In the genomic region with DNA sequence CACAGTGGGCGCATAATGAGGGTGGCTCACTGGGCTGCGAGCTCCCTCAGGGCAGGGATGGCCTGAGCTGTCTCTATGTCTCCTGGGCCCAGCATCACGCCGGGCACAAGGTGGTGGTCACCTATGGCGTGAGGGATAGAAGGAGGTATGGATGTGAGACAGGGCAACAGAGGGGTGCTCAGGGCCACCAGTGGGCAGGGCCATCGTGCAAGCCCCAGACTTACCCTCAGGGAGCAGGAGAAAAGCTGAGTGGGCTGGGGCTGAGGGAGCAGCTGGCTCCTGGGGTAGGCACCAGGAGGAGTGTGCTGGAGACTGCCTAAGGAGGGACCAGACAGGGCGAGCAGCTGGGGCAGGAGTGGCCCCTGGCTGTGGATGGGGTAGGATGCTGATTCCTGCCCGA, we compare ENCODE assay signal across 26 cellular contexts. TPM values are rescaled to one million over a fixed set of nuclear protein-coding genes. Genes with fewer than 3 reads are reported as not detected.
DNase-seq lines count a peak whose midpoint lies in the region; ATAC-seq, FAIRE-seq and TF ChIP-seq lines count a peak whose summit lies in the region.
"Had no signal": no experiment of that assay in that cellular context is flagged by ENCODE, and none has a peak within 500 bp of the region (broad histone marks: within the 10 kb centered on the region; RNA-seq: fewer than 3 reads in every experiment).

No MANE protein-coding gene starts in this region.

- no peak for DNase-seq in HTR-8/SVneo (ENCODE audit: insufficient read length, low spot score)
- DNase-seq in mesendoderm = no peak
- DNase-seq in spleen = peak; percentile 70
- DNase-seq in DMS153 treated with DMSO at 0.1 percent for 48 hours (lab: John Stamatoyannopoulos, UW; ENCODE audit: unreplicated experiment) = no peak
- DNase-seq in NCI-H1105 treated with DMSO at 0.1 percent for 48 hours (lab: John Stamatoyannopoulos, UW) = no peak
- no peak for DNase-seq in stimulated activated CD4-positive, alpha-beta T cell treated with anti-CD3 and anti-CD28 coated beads, Interleukin-12 subunit alpha, Interleukin-12 subunit beta, amount 100 ng/mL, for 4 hours
- DNase-seq: CD4-positive, alpha-beta T cell; GDM1; GOT3; HFFc6; NCI-H1092; NCI-H1436; NCI-H187; NCI-H2171 treated with DMSO at 0.1 percent for 48 hours; NCI-H526; PC-9; RPMI8226; SHP77 had no signal

- H3K4me3 Mint-ChIP-seq in activated T-helper 17 cell treated with anti-CD3 and anti-CD28 coated beads, Interleukin-2, amount 50 U/mL, for 72 hours = no peak overlapping the region
- H3K4me3 Mint-ChIP-seq: CD4-positive, alpha-beta T cell; HFFc6 had no signal

- H3K4me2 ChIP-seq in mesendoderm (ENCODE audit: low read length) = no peak overlapping the region
- H3K4me2 ChIP-seq: KMS-11, PC-9 had no signal

- FAIRE-seq in HTR-8/SVneo (lab: Jason Lieb, UNC) = peak; percentile 38
- FAIRE-seq: A204.1, D721Med, GM12878 had no signal

- no peaks in the 10 kb centered on the region for H3K79me1 ChIP-seq in mesendoderm (ENCODE audit: low read length)

- WGBS in mesendoderm (ENCODE audit: extremely low coverage, insufficient coverage, low lambda C conversion rate) = no CpG with 5 or more reads among the region's 8 CpGs
- whole genome bisulfite sequencing in spleen, 5 donors = 88 to 92% (median 90%) methylated on average over 8 of the region's 8 CpGs

- H3K27me3 Mint-ChIP-seq in activated T-helper 17 cell treated with anti-CD3 and anti-CD28 coated beads, Interleukin-2, amount 50 U/mL, for 72 hours = no peaks in the 10 kb centered on the region
- H3K27me3 Mint-ChIP-seq: CD4-positive, alpha-beta T cell; IgD-negative memory B cell had no signal

- no peak overlapping the region for H3K4ac ChIP-seq in mesendoderm (ENCODE audit: low read depth, low read length)

- no peak for TF ChIP-seq CTCF in spleen (IDR thresholded peaks at IDR 0.05 in 8 of 11, conservative IDR thresholded peaks at IDR 0.05 in 3 of 11)

- H3K36me3 Mint-ChIP-seq in activated T-helper 17 cell treated with anti-CD3 and anti-CD28 coated beads, Interleukin-2, amount 50 U/mL, for 72 hours (ENCODE audit: low read depth) = no peaks in the 10 kb centered on the region

- H3K23ac ChIP-seq in mesendoderm (ENCODE audit: low read length) = no peak overlapping the region

- H4K8ac ChIP-seq in mesendoderm (ENCODE audit: low read depth, low read length) = no peak overlapping the region

- no peak for TF ChIP-seq POLR2A in spleen (IDR thresholded peaks at IDR 0.05)

- H3K4me3 ChIP-seq in mesendoderm (ENCODE audit: low read length) (no peak overlapping the region), spleen (no peak overlapping the region)
- H3K4me3 ChIP-seq: BLaER1 treated with 17β-estradiol and CSF1 and Interleukin-3, amounts not matched to agents 10 nM and 100 nM; GM12878; HAP-1; PC-9 had no signal

- no peak overlapping the region for H3K9ac ChIP-seq in mesendoderm (ENCODE audit: low read length)
- H3K9ac ChIP-seq: KMS-11 had no signal

- no peak overlapping the region for H3K18ac ChIP-seq in mesendoderm (ENCODE audit: low read length)

- no peaks in the 10 kb centered on the region for H3K79me2 ChIP-seq in mesendoderm (ENCODE audit: control insufficient read depth, insufficient read depth, low read length)

- no peak overlapping the region for H2BK120ac ChIP-seq in mesendoderm (ENCODE audit: low read depth, low read length)

- H3K36me3 ChIP-seq in mesendoderm (ENCODE audit: control insufficient read depth, insufficient read depth, low read length) (no peaks in the 10 kb centered on the region), spleen (peaks cover 0 to 2% (median 0%) of the 10 kb centered on the region in 6 donors)
- H3K36me3 ChIP-seq: BLaER1 treated with 17β-estradiol and CSF1 and Interleukin-3, amounts not matched to agents 10 nM and 100 nM; HAP-1 had no signal

- peaks cover 5% of the 10 kb centered on the region for H3K4me1 Mint-ChIP-seq in activated T-helper 17 cell treated with anti-CD3 and anti-CD28 coated beads, Interleukin-2, amount 50 U/mL, for 72 hours

- H3K27me3 ChIP-seq in mesendoderm (ENCODE audit: insufficient read depth, low read length, poor library complexity) (no peaks in the 10 kb centered on the region), spleen (replicated peaks in 1 of 7) (no peaks in the 10 kb centered on the region)
- H3K27me3 ChIP-seq: BLaER1 treated with 17β-estradiol and CSF1 and Interleukin-3, amounts not matched to agents 10 nM and 100 nM had no signal

- H4K5ac ChIP-seq in mesendoderm (ENCODE audit: low read length) = no peak overlapping the region

- H3K9me3 ChIP-seq in spleen = no peaks in the 10 kb centered on the region
- H3K9me3 ChIP-seq: BLaER1 treated with 17β-estradiol and CSF1 and Interleukin-3, amounts not matched to agents 10 nM and 100 nM; HAP-1 had no signal

- H3K27ac Mint-ChIP-seq in activated T-helper 17 cell treated with anti-CD3 and anti-CD28 coated beads, Interleukin-2, amount 50 U/mL, for 72 hours = peak overlapping the region; percentile 56
- H3K27ac Mint-ChIP-seq: CD4-positive, alpha-beta T cell; HFFc6 had no signal

- intact Hi-C loops in spleen (cut with DNase I; ENCODE audit: low total_unique reads) = no loop called here

- no peak overlapping the region for H3K27ac ChIP-seq in mesendoderm (ENCODE audit: low read depth, low read length)
- peak overlapping the region in 7 of 8 donors; percentile 3 to 89 (median 78) for H3K27ac ChIP-seq in spleen
- H3K27ac ChIP-seq: BLaER1 treated with 17β-estradiol and CSF1 and Interleukin-3, amounts not matched to agents 10 nM and 100 nM; KMS-11; PC-9 had no signal

- no peaks in the 10 kb centered on the region for H3K9me3 Mint-ChIP-seq in activated T-helper 17 cell treated with anti-CD3 and anti-CD28 coated beads, Interleukin-2, amount 50 U/mL, for 72 hours
- H3K9me3 Mint-ChIP-seq: CD4-positive, alpha-beta T cell; HFFc6; IgD-negative memory B cell had no signal

- H2BK15ac ChIP-seq in mesendoderm (replicated peaks; ENCODE audit: low read depth) = no peak overlapping the region

- H3K4me1 ChIP-seq in mesendoderm (ENCODE audit: control insufficient read depth, low read depth, low read length) (peaks cover 21% of the 10 kb centered on the region), spleen (peaks cover 24 to 100% (median 70%) of the 10 kb centered on the region in 6 donors)
- H3K4me1 ChIP-seq: HAP-1 had no signal

- no peak overlapping the region for H3K56ac ChIP-seq in mesendoderm (ENCODE audit: low read length)

- ATAC-seq in activated T-helper 17 cell treated with anti-CD3 and anti-CD28 coated beads, Interleukin-2, amount 50 U/mL, for 72 hours (replicated peaks) = no peak
- ATAC-seq: GM12878 had no signal

- no peak overlapping the region for H2BK5ac ChIP-seq in mesendoderm (ENCODE audit: low read length)

- peak overlapping the region; percentile 41 for H2AK5ac ChIP-seq in mesendoderm (ENCODE audit: low read length)

RNA-seq across cellular contexts. Expression of gene KLHL35, which starts 34.3 kb away (rescaled TPM):
- total RNA-seq in activated T-helper 17 cell treated with anti-CD3 and anti-CD28 coated beads, Interleukin-2, amount 50 U/mL, for 72 hours = 1 to 10 TPM in 1 of 2 donors, under 1 TPM in 1; 0.50 to 1.2 TPM
- polyA plus RNA-seq in mesendoderm (2013, experiment 1 of 2) = 0.13 TPM
- polyA plus RNA-seq in mesendoderm (2013, experiment 2 of 2) = 0.22 TPM
- 1 to 10 TPM in 6 of 7 donors, under 1 TPM in 1; 0.19 to 3.5 (median 1.8) TPM for total RNA-seq in spleen
- polyA plus RNA-seq in spleen = 1 to 10 TPM; 2.0 to 3.8 (median 2.8) TPM
- total RNA-seq: HFFc6 had no signal

RNA-seq across cellular contexts. Expression of gene GDPD5, which starts 58.4 kb away (rescaled TPM):
- total RNA-seq in activated T-helper 17 cell treated with anti-CD3 and anti-CD28 coated beads, Interleukin-2, amount 50 U/mL, for 72 hours = 10 to 100 TPM; 26.8 to 54.2 TPM
- 10.9 TPM for polyA plus RNA-seq in mesendoderm (2013, experiment 1 of 2)
- 11.4 TPM for polyA plus RNA-seq in mesendoderm (2013, experiment 2 of 2)
- total RNA-seq in spleen = 100 to 1,000 TPM in 6 of 7 donors, 10 to 100 TPM in 1; 97.0 to 273 (median 144) TPM
- 100 to 1,000 TPM in 2 of 3 donors, 10 to 100 TPM in 1; 44.6 to 248 (median 147) TPM for polyA plus RNA-seq in spleen
